8 cellular contexts compared by ENCODE assay signal in the genomic region with DNA sequence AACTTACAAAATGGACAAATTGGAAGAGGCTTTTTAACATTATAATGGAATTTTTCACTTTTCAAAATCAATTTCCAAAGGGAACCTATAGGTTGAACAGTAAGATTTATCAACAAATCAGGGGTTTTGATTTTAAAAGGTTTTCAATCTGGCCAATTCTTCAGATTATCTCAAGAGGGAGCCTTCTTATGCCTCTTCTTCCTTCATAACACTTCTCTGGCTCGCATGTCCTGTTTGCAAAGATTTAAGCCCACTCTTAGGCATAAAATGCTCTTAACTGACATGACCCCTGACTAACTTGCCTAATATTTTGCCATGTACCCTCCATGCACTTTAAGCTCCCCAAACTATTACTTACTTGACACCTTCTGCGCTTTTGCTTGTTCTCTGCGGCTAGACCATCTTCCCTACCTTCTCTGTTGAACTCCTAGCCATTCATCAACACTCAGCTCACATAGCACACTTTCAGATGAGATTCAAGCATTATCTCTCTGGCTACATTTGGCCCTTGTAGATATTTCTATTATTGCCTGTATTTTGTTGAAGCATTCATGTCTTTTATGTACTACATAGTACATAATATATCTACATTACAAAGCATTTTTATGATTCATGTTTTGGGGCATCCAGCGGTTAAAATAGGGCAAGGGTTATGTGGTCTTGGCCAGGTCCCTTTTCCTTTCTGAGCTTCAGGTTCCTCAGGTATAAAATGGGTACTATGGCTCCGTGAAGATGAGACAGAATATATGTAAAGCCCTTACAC. TPM values are rescaled to one million over a fixed set of nuclear protein-coding genes. Genes with fewer than 3 reads are reported as not detected.
DNase-seq lines count a peak whose midpoint lies in the region; ATAC-seq, FAIRE-seq and TF ChIP-seq lines count a peak whose summit lies in the region.

No MANE protein-coding gene starts in this region.

- H3K4me1 ChIP-seq in rectal smooth muscle tissue (ENCODE audit: control insufficient read depth, insufficient read depth, low read length), result peaks cover 25% of the 10 kb centered on the region

- H3K27ac Mint-ChIP-seq in activated naive CD4-positive, alpha-beta T cell treated with anti-CD3 and anti-CD28 coated beads, Interleukin-2, amount 50 U/mL, for 24 hours, result peak overlapping the region; percentile 93
- H3K27ac Mint-ChIP-seq in T-helper 2 cell treated with Interferon-gamma antibody and Interleukin-4, amounts not matched to agents 5 μg/mL and 100 μg/mL, for 36 hours, result peak overlapping the region; percentile 99

- no peaks in the 10 kb centered on the region for H3K9me3 Mint-ChIP-seq in activated naive CD4-positive, alpha-beta T cell treated with anti-CD3 and anti-CD28 coated beads, Interleukin-2, amount 50 U/mL, for 24 hours
- H3K9me3 Mint-ChIP-seq in T-helper 2 cell treated with Interferon-gamma antibody and Interleukin-4, amounts not matched to agents 5 μg/mL and 100 μg/mL, for 36 hours, result no peaks in the 10 kb centered on the region

- H3K27me3 ChIP-seq in rectal smooth muscle tissue (ENCODE audit: control insufficient read depth, insufficient read depth, low read length), result no peaks in the 10 kb centered on the region

- peaks cover 46% of the 10 kb centered on the region for H3K4me1 Mint-ChIP-seq in activated naive CD4-positive, alpha-beta T cell treated with anti-CD3 and anti-CD28 coated beads, Interleukin-2, amount 50 U/mL, for 24 hours
- peaks cover 25% of the 10 kb centered on the region for H3K4me1 Mint-ChIP-seq in T-helper 2 cell treated with Interferon-gamma antibody and Interleukin-4, amounts not matched to agents 5 μg/mL and 100 μg/mL, for 36 hours (ENCODE audit: low read depth)

- peaks cover 8% of the 10 kb centered on the region for H3K36me3 Mint-ChIP-seq in activated naive CD4-positive, alpha-beta T cell treated with anti-CD3 and anti-CD28 coated beads, Interleukin-2, amount 50 U/mL, for 24 hours
- peaks cover 25% of the 10 kb centered on the region for H3K36me3 Mint-ChIP-seq in T-helper 2 cell treated with Interferon-gamma antibody and Interleukin-4, amounts not matched to agents 5 μg/mL and 100 μg/mL, for 36 hours (ENCODE audit: low read depth)

- H3K27me3 Mint-ChIP-seq in activated naive CD4-positive, alpha-beta T cell treated with anti-CD3 and anti-CD28 coated beads, Interleukin-2, amount 50 U/mL, for 24 hours, result no peaks in the 10 kb centered on the region
- H3K27me3 Mint-ChIP-seq in T-helper 2 cell treated with Interferon-gamma antibody and Interleukin-4, amounts not matched to agents 5 μg/mL and 100 μg/mL, for 36 hours (ENCODE audit: low read depth), result no peaks in the 10 kb centered on the region

- FAIRE-seq in urothelium cell line (lab: Jason Lieb, UNC), result no peak

- peak overlapping the region; percentile 100 for H3K9ac ChIP-seq in rectal smooth muscle tissue (ENCODE audit: low read length)

- H3K36me3 ChIP-seq in rectal smooth muscle tissue (ENCODE audit: control insufficient read depth, insufficient read depth, low read length), result peaks cover 3% of the 10 kb centered on the region

- peak overlapping the region; percentile 98 for H3K4me3 Mint-ChIP-seq in activated naive CD4-positive, alpha-beta T cell treated with anti-CD3 and anti-CD28 coated beads, Interleukin-2, amount 50 U/mL, for 24 hours
- peak overlapping the region; percentile 91 for H3K4me3 Mint-ChIP-seq in T-helper 2 cell treated with Interferon-gamma antibody and Interleukin-4, amounts not matched to agents 5 μg/mL and 100 μg/mL, for 36 hours

- H3K4me3 ChIP-seq in fibroblast of the aortic adventitia (ENCODE audit: low read depth, low read length) (peak overlapping the region; percentile 98), rectal smooth muscle tissue (ENCODE audit: low read length) (peak overlapping the region; percentile 99)

- peak overlapping the region; percentile 100 for H3K27ac ChIP-seq in rectal smooth muscle tissue (ENCODE audit: low read depth, low read length)

- DNase-seq in activated naive CD4-positive, alpha-beta T cell treated with Interleukin-2 at 50 U/mL for 16 hours, result no peak
- DNase-seq in T-helper 2 cell treated with Interferon-gamma antibody and Interleukin-4, amounts not matched to agents 5 μg/mL and 100 μg/mL, for 36 hours (ENCODE audit: low spot score), result no peak
- DNase-seq in fibroblast of the aortic adventitia (ENCODE audit: low read depth), result peak; percentile 57
- no peak for DNase-seq in urothelium cell line (ENCODE audit: low spot score)

- ATAC-seq in HG03469 (IDR thresholded peaks at IDR 0.05; ENCODE audit: unreplicated experiment) (no peak), HG03342 (IDR thresholded peaks at IDR 0.05; ENCODE audit: unreplicated experiment) (no peak)

- peak; percentile 44 for TF ChIP-seq CTCF in fibroblast of the aortic adventitia (IDR thresholded peaks at IDR 0.05; ENCODE audit: insufficient read depth, low read length)

RNA-seq across cellular contexts. Expression of a gene that starts 1.0 kb away (rescaled TPM):
- 51.1 and 69.2 TPM in 2 replicates for total RNA-seq in fibroblast of the aortic adventitia (ENCODE audit: low replicate concordance)
